In genomic region chr9:134732392-134733110, GRCh38 we compare ENCODE assay signal across 25 cellular contexts.
DNase-seq lines count a peak whose midpoint lies in the region; ATAC-seq and TF ChIP-seq lines count a peak whose summit lies in the region.
"Had no signal": no experiment of that assay in that cellular context is flagged by ENCODE, and none has a peak within 500 bp of the region (broad histone marks: within the 10 kb centered on the region; RNA-seq: fewer than 3 reads in every experiment).

No MANE protein-coding gene starts in this region.

- H3K4me3 Mint-ChIP-seq in MCF 10A (ENCODE audit: unreplicated experiment): no peak overlapping the region
- H3K4me3 Mint-ChIP-seq: activated naive CD4-positive, alpha-beta T cell treated with anti-CD3 and anti-CD28 coated beads, Interleukin-2, amount 10 ng/mL, durations not matched to agents 7 days and 5 days; naive thymus-derived CD8-positive, alpha-beta T cell had no signal

- H4K20me1 ChIP-seq in mammary epithelial cell (ENCODE audit: insufficient read depth, low read length): no peaks in the 10 kb centered on the region

- H3K27me3 ChIP-seq in mammary epithelial cell (ENCODE audit: insufficient read depth, low read length): no peaks in the 10 kb centered on the region
- H3K27me3 ChIP-seq in heart right ventricle: no peaks in the 10 kb centered on the region
- H3K27me3 ChIP-seq in ovary: no peaks in the 10 kb centered on the region
- no peaks in the 10 kb centered on the region for H3K27me3 ChIP-seq in WERI-Rb-1 (ENCODE audit: insufficient read depth, low read depth, severe bottlenecking)
- H3K27me3 ChIP-seq: thyroid gland had no signal

- H3K79me2 ChIP-seq in mammary epithelial cell (ENCODE audit: insufficient read depth, low read length): no peaks in the 10 kb centered on the region
- H3K79me2 ChIP-seq: parathyroid adenoma had no signal

- DNase-seq in MCF 10A (ENCODE audit: unreplicated experiment): peak; percentile 26
- no peak for DNase-seq in mammary epithelial cell
- no peak for DNase-seq in heart right ventricle
- DNase-seq in ovary: peak in 4 of 5 donors; percentile 48 to 69 (median 62)
- no peak for DNase-seq in hippocampal formation (lab: John Stamatoyannopoulos, UW)
- DNase-seq in HT-29 (ENCODE audit: low spot score): no peak
- no peak for DNase-seq in dermis blood vessel endothelial cell
- no peak for DNase-seq in WERI-Rb-1
- DNase-seq: activated CD4-positive, alpha-beta T cell treated with anti-CD3 and anti-CD28 coated beads for 1 hour; activated naive CD4-positive, alpha-beta T cell treated with anti-CD3 and anti-CD28 coated beads, Interleukin-2, amount 10 ng/mL, durations not matched to agents 7 days and 5 days; activated T-cell treated with anti-CD3 and anti-CD28 coated beads, Interleukin-2, amount 50 U/mL, for 48 hours; aorta; Caco-2; hypothalamus; naive thymus-derived CD8-positive, alpha-beta T cell; NCI-H1105 treated with DMSO at 0.1 percent for 48 hours; NCI-H2107; NCI-H510A treated with DMSO at 0.1 percent for 48 hours; RPMI8226; stimulated activated CD4-positive, alpha-beta T cell treated with anti-CD3 and anti-CD28 coated beads, Interleukin-1b, Interleukin-23, amount 100 ng/mL, for 48 hours; stimulated activated naive CD4-positive, alpha-beta T cell; thyroid gland had no signal

- H3K4me1 ChIP-seq in mammary epithelial cell (ENCODE audit: insufficient read depth, low read length): no peaks in the 10 kb centered on the region
- H3K4me1 ChIP-seq in heart right ventricle: peaks cover 11 to 80% (median 37%) of the 10 kb centered on the region in 9 donors
- H3K4me1 ChIP-seq in ovary (ENCODE audit: insufficient read depth): peaks cover 46% of the 10 kb centered on the region
- H3K4me1 ChIP-seq: Caco-2, HAP-1, parathyroid adenoma had no signal

- intact Hi-C loops in MCF 10A (cut with micrococcal nuclease): no loop called here
- intact Hi-C loops in mammary epithelial cell (cut with micrococcal nuclease): no loop called here
- intact Hi-C loops in heart right ventricle (cut with DNase I): loop anchor here in 3 of 10 donors (10.0 kb wide), 2 partner anchors 278 to 558 kb away; no protein-coding TSS in a partner anchor
- intact Hi-C loops in ovary (cut with DNase I): loop anchor here in 1 of 4 donors (10.0 kb wide), 1 partner anchor 558 kb away; no protein-coding TSS in a partner anchor

- H3K4me3 ChIP-seq in mammary epithelial cell (replicated peaks in 1 of 3; ENCODE audit: insufficient read depth in 1 of 3, low read depth in 2 of 3, low read length in 3 of 3): no peak overlapping the region
- H3K4me3 ChIP-seq in heart right ventricle: no peak overlapping the region
- no peak overlapping the region for H3K4me3 ChIP-seq in ovary
- no peak overlapping the region for H3K4me3 ChIP-seq in WERI-Rb-1 (ENCODE audit: low read depth, low read length)
- H3K4me3 ChIP-seq: HAP-1, thyroid gland had no signal

- peak in 3 of 8 donors; percentile 5 to 14 (median 5) for ATAC-seq in heart right ventricle
- ATAC-seq: naive thymus-derived CD8-positive, alpha-beta T cell had no signal

- H3K27ac ChIP-seq in mammary epithelial cell (ENCODE audit: insufficient read depth, low read depth, low read length): no peak overlapping the region
- peak overlapping the region in 7 of 10 donors; percentile 26 to 87 (median 60) for H3K27ac ChIP-seq in heart right ventricle
- peak overlapping the region; percentile 70 to 71 for H3K27ac ChIP-seq in ovary
- H3K27ac ChIP-seq in WERI-Rb-1: no peak overlapping the region
- H3K27ac ChIP-seq: 22Rv1, parathyroid adenoma, thyroid gland had no signal

- no peak for TF ChIP-seq POLR2A in ovary (IDR thresholded peaks at IDR 0.05)

- peaks cover 21% of the 10 kb centered on the region for H3K9me3 ChIP-seq in mammary epithelial cell (replicated peaks; ENCODE audit: insufficient read depth, low read length)
- H3K9me3 ChIP-seq in heart right ventricle: no peaks in the 10 kb centered on the region
- no peaks in the 10 kb centered on the region for H3K9me3 ChIP-seq in ovary
- no peaks in the 10 kb centered on the region for H3K9me3 ChIP-seq in WERI-Rb-1 (ENCODE audit: severe bottlenecking)
- H3K9me3 ChIP-seq: HAP-1, thyroid gland had no signal

- H2AFZ ChIP-seq in mammary epithelial cell (ENCODE audit: low read depth, low read length): no peak overlapping the region
- H2AFZ ChIP-seq: parathyroid adenoma had no signal

- no peak overlapping the region for H3K4me2 ChIP-seq in mammary epithelial cell (ENCODE audit: insufficient read depth, low read depth, low read length)

- TF ChIP-seq EP300 in ovary (IDR thresholded peaks at IDR 0.05): no peak

- H3K27ac Mint-ChIP-seq in MCF 10A (ENCODE audit: low read depth, unreplicated experiment): no peak overlapping the region
- H3K27ac Mint-ChIP-seq: activated naive CD4-positive, alpha-beta T cell treated with anti-CD3 and anti-CD28 coated beads, Interleukin-2, amount 10 ng/mL, durations not matched to agents 7 days and 5 days; naive thymus-derived CD8-positive, alpha-beta T cell had no signal

- CTCF ChIA-PET in MCF 10A (lab: Yijun Ruan, JAX): interaction anchor here (0.6 to 1.3 kb wide), 4 partner anchors 35 to 303 kb away, joined by 3 to 8 read pairs (median 3); no protein-coding TSS in a partner anchor
- CTCF ChIA-PET in mammary epithelial cell (lab: Charles Lee; ENCODE audit: low non-redundant PET): no interaction called here

- H3K9me3 Mint-ChIP-seq in MCF 10A (ENCODE audit: unreplicated experiment): peaks cover 6% of the 10 kb centered on the region
- H3K9me3 Mint-ChIP-seq: naive thymus-derived CD8-positive, alpha-beta T cell had no signal

- BruUV-seq in MCF 10A (replicated peaks; lab: Mats Ljungman, UMichigan) (no TSS peak), mammary epithelial cell (replicated peaks; lab: Mats Ljungman, UMichigan) (no TSS peak)

- POLR2A ChIA-PET in MCF 10A (lab: Yijun Ruan, JAX): no interaction called here

- H3K36me3 ChIP-seq in mammary epithelial cell (ENCODE audit: insufficient read depth, low read length) (no peaks in the 10 kb centered on the region), heart right ventricle (peaks cover 0 to 20% (median 0%) of the 10 kb centered on the region in 9 donors), ovary (no peaks in the 10 kb centered on the region), WERI-Rb-1 (peaks cover 3% of the 10 kb centered on the region; the same call in 1 of the 2 replicates)
- H3K36me3 ChIP-seq: HAP-1, thyroid gland had no signal

- H3K36me3 Mint-ChIP-seq in MCF 10A (ENCODE audit: insufficient read depth, unreplicated experiment): no peaks in the 10 kb centered on the region
- H3K36me3 Mint-ChIP-seq: activated naive CD4-positive, alpha-beta T cell treated with anti-CD3 and anti-CD28 coated beads, Interleukin-2, amount 10 ng/mL, durations not matched to agents 7 days and 5 days; naive thymus-derived CD8-positive, alpha-beta T cell had no signal

- H3K4me1 Mint-ChIP-seq in MCF 10A (ENCODE audit: insufficient read depth, unreplicated experiment): no peaks in the 10 kb centered on the region
- H3K4me1 Mint-ChIP-seq: activated naive CD4-positive, alpha-beta T cell treated with anti-CD3 and anti-CD28 coated beads, Interleukin-2, amount 10 ng/mL, durations not matched to agents 7 days and 5 days; naive thymus-derived CD8-positive, alpha-beta T cell had no signal

- H3K9ac ChIP-seq in mammary epithelial cell (ENCODE audit: insufficient read depth, low read length): no peak overlapping the region
- H3K9ac ChIP-seq: parathyroid adenoma had no signal

- dilution Hi-C loops in mammary epithelial cell (cut with HindIII; ENCODE audit: low sequenced_read_pairs): no loop called here

- 91% methylated on average over 13 of the region's 26 CpGs for WGBS in mammary epithelial cell (ENCODE audit: low coverage, missing lambda C conversion rate)
- WGBS in heart right ventricle, 2 donors: 74 to 75% methylated on average over 26 of the region's 26 CpGs
- WGBS in ovary, 3 donors: 15 to 26% (median 25%) methylated on average over 22 to 26 of the region's 26 CpGs

- H3K27me3 Mint-ChIP-seq in MCF 10A (ENCODE audit: insufficient read depth, unreplicated experiment): peaks cover 16% of the 10 kb centered on the region
- H3K27me3 Mint-ChIP-seq: activated naive CD4-positive, alpha-beta T cell treated with anti-CD3 and anti-CD28 coated beads, Interleukin-2, amount 10 ng/mL, durations not matched to agents 7 days and 5 days had no signal

- TF ChIP-seq CTCF in MCF 10A (IDR thresholded peaks at IDR 0.05; ENCODE audit: unreplicated experiment): no peak
- no peak for TF ChIP-seq CTCF in mammary epithelial cell (conservative IDR thresholded peaks at IDR 0.05 in 1 of 2, IDR thresholded peaks at IDR 0.05 in 1 of 2; ENCODE audit: extremely low read depth in 1 of 2, insufficient read depth in 1 of 2, low read depth in 1 of 2, low read length in 2 of 2)
- TF ChIP-seq CTCF in heart right ventricle (IDR thresholded peaks at IDR 0.05): no peak
- no peak for TF ChIP-seq CTCF in ovary (IDR thresholded peaks at IDR 0.05)
- TF ChIP-seq CTCF in WERI-Rb-1 (IDR thresholded peaks at IDR 0.05; ENCODE audit: low read depth, low read length): no peak

- in situ Hi-C loops in mammary epithelial cell (cut with MboI; ENCODE audit: low sequenced_read_pairs in 2 of 2): no loop called here

Comparison
In these comparisons a context has a peak if more than half of its experiments do, and no peak if none do; other contexts are left out.
1. DNase-seq: peak in MCF 10A (single experiment) and ovary (4 of 5); none in mammary epithelial cell (single experiment), heart right ventricle (0 of 2), hippocampal formation (0 of 2), HT-29 (single experiment), dermis blood vessel endothelial cell (single experiment) and WERI-Rb-1 (single experiment).
2. H3K27ac ChIP-seq: peak in heart right ventricle (7 of 10) and ovary (2 of 2); none in mammary epithelial cell (single experiment) and WERI-Rb-1 (single experiment).